8 cellular contexts compared by ENCODE assay signal in the genomic region with DNA sequence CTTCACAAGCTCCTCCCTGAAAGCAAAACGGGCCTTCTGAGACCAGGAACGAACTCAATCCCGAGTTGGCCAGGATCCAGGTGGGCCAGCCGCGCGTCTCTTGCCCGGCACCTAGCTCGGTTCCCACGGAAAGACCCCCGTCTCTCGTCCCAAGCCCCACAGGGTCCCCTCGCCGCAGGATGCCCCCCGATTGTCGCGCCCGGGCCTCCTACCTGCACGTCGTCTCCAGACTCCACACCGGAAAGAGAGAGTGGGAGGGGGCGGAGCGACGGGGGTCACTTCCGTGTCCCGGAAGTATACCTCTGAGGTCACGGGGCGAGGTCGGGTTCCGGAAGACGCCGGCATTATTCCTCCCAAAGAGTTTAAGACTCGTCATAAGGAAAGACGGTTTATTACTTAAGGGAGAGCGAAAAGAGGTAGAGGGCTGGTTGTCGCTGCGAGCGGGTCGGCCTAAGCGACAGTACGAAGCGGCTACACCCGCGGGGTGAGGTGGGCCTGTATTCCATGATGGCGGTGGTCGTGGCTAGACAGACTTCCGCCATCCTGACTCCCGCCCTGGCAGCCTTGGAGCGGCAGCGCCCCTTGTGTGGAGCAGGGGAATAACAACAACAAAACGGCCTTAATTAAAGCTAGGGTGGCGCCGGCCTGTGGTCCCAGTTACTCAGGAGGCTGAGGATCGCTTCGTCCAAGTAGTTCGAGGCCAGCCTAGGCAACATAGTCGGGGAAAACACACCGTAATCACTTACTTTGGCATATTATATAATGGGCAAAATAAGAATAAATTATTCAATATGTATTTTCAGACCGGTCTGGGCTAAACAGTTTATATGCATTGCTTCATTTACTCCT. TPM values are rescaled to one million over a fixed set of nuclear protein-coding genes. Genes with fewer than 3 reads are reported as not detected.
DNase-seq lines count a peak whose midpoint lies in the region; ATAC-seq lines count a peak whose summit lies in the region.

Gene RPS14, minus strand, starts transcription at position 249 of the 849 bp plus-strand sequence. CDS start 2,006 bp downstream, outside the sequence.

- H3K36me3 ChIP-seq in mesendoderm (ENCODE audit: control insufficient read depth, insufficient read depth, low read length), result peaks cover 26% of the 10 kb centered on the region

- H3K23ac ChIP-seq in mesendoderm (ENCODE audit: low read length), result peak within 1 kb of the TSS; percentile 92

- H3K79me1 ChIP-seq in mesendoderm (ENCODE audit: low read length), result peaks cover 26% of the 10 kb centered on the region

- no peak within 1 kb of the TSS for H2BK15ac ChIP-seq in mesendoderm (replicated peaks; ENCODE audit: low read depth)

- peak within 1 kb of the TSS; percentile 65 for H3K27ac ChIP-seq in mesendoderm (ENCODE audit: low read depth, low read length)

- ATAC-seq in GM19468 (IDR thresholded peaks at IDR 0.05; ENCODE audit: extremely low read depth, unreplicated experiment), result peak; percentile 84
- ATAC-seq in effector memory CD8-positive, alpha-beta T cell (replicated peaks), result peak; percentile 91

- peak within 1 kb of the TSS; percentile 28 for H3K4ac ChIP-seq in mesendoderm (ENCODE audit: low read depth, low read length)

- H3K79me2 ChIP-seq in mesendoderm (ENCODE audit: control insufficient read depth, insufficient read depth, low read length), result peaks cover 38% of the 10 kb centered on the region

- H3K18ac ChIP-seq in mesendoderm (ENCODE audit: low read length), result peak within 1 kb of the TSS; percentile 77

- peak within 1 kb of the TSS; percentile 84 for H2BK120ac ChIP-seq in mesendoderm (ENCODE audit: low read depth, low read length)

- H4K5ac ChIP-seq in mesendoderm (ENCODE audit: low read length), result peak within 1 kb of the TSS; percentile 95

- H4K8ac ChIP-seq in mesendoderm (ENCODE audit: low read depth, low read length), result no peak within 1 kb of the TSS

- peaks cover 5% of the 10 kb centered on the region for H3K4me1 ChIP-seq in mesendoderm (ENCODE audit: control insufficient read depth, low read depth, low read length)

- H3K56ac ChIP-seq in mesendoderm (ENCODE audit: low read length), result peak within 1 kb of the TSS; percentile 100

- peak within 1 kb of the TSS; percentile 98 for H2AK5ac ChIP-seq in mesendoderm (ENCODE audit: low read length)

- H2BK5ac ChIP-seq in mesendoderm (ENCODE audit: low read length), result peak within 1 kb of the TSS; percentile 99

- no CpG with 5 or more reads among the region's 58 CpGs for WGBS in mesendoderm (ENCODE audit: extremely low coverage, insufficient coverage, low lambda C conversion rate)

- no peaks in the 10 kb centered on the region for H3K9me3 Mint-ChIP-seq in effector memory CD8-positive, alpha-beta T cell

- peak within 1 kb of the TSS; percentile 79 for H3K4me2 ChIP-seq in mesendoderm (ENCODE audit: low read length)

- peak within 1 kb of the TSS; percentile 99 for H3K27ac Mint-ChIP-seq in effector memory CD8-positive, alpha-beta T cell

- peak within 1 kb of the TSS; percentile 100 for H3K4me3 ChIP-seq in mesendoderm (ENCODE audit: low read length)

- no peaks in the 10 kb centered on the region for H3K27me3 Mint-ChIP-seq in effector memory CD8-positive, alpha-beta T cell

- peak within 1 kb of the TSS; percentile 100 for H3K9ac ChIP-seq in mesendoderm (ENCODE audit: low read length)

- peak within 1 kb of the TSS; percentile 89 to 90 for H3K4me3 Mint-ChIP-seq in effector memory CD8-positive, alpha-beta T cell

- no peaks in the 10 kb centered on the region for H3K27me3 ChIP-seq in mesendoderm (ENCODE audit: insufficient read depth, low read length, poor library complexity)

- H3K36me3 Mint-ChIP-seq in effector memory CD8-positive, alpha-beta T cell (ENCODE audit: insufficient read depth), result peaks cover 51% of the 10 kb centered on the region

- peaks cover 23 to 30% of the 10 kb centered on the region in 2 donors for H3K4me1 Mint-ChIP-seq in effector memory CD8-positive, alpha-beta T cell (ENCODE audit: low read depth in 2 of 2)

- DNase-seq in COLO829 (ENCODE audit: low spot score), result peak; percentile 84
- peak; percentile 91 for DNase-seq in HS-5 (ENCODE audit: low read depth)
- peak; percentile 32 for DNase-seq in NK-92 (lab: John Stamatoyannopoulos, UW; ENCODE audit: unreplicated experiment)
- peak; percentile 98 for DNase-seq in activated CD8-positive, alpha-beta memory T cell treated with anti-CD3 and anti-CD28 coated beads for 24 hours
- DNase-seq in effector memory CD8-positive, alpha-beta T cell, result peak; percentile 92 to 93 (median 93)
- peak; percentile 97 for DNase-seq in mesendoderm
- peak; percentile 92 for DNase-seq in stimulated activated CD8-positive, alpha-beta memory T cell treated with anti-CD3 and anti-CD28 coated beads, Interleukin-15, amount 100 ng/mL, for 1 hour (ENCODE audit: low read depth)

RNA-seq across cellular contexts. Expression of gene RPS14, which starts in this region (rescaled TPM):
- polyA plus RNA-seq in mesendoderm (2013, experiment 1 of 2), result 4,258 TPM
- 4,342 TPM for polyA plus RNA-seq in mesendoderm (2013, experiment 2 of 2)

Comparison
In these comparisons a context has a peak if more than half of its experiments do, and no peak if none do; other contexts are left out.
1. Peak in every context shown above with its lines: DNase-seq, ATAC-seq, H3K4me3 ChIP-seq and H3K27ac ChIP-seq.
2. DNase-seq: peak in every context shown above with its lines; median percentile 98 in activated CD8-positive, alpha-beta memory T cell treated with anti-CD3 and anti-CD28 coated beads for 24 hours; 97 in mesendoderm; 93 in effector memory CD8-positive, alpha-beta T cell; 92 in stimulated activated CD8-positive, alpha-beta memory T cell treated with anti-CD3 and anti-CD28 coated beads, Interleukin-15, amount 100 ng/mL, for 1 hour; 91 in HS-5; 84 in COLO829; 32 in NK-92.